ENCODE assay signal across 8 cellular contexts in the genomic region with DNA sequence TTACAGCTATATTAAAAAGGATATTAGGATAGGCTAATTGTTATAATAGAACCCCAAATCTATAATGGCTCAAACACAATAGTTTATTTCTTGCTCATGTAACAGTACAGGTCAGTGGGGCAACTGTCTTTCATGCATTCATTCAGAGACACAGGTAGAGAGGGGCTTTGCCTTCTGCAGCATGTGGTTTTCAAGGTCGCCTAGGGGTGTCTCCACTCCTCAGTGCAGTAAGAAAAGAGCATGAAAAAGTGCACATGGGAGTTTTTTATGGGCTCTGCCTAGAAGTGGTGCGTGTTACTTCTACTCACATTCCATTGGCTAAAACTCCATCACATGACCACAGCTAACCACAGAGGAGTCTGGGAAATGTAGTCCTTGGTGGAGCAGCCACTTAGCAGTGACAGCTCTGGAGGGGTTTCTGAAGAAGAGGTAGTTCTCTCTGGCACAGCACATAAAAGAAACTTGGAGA. TPM values are rescaled to one million over a fixed set of nuclear protein-coding genes. Genes with fewer than 3 reads are reported as not detected.
A peak's percentile ranks its signal among the peaks of the same experiment; 100 is the strongest.
DNase-seq lines count a peak whose midpoint lies in the region; ATAC-seq and TF ChIP-seq lines count a peak whose summit lies in the region.

No MANE protein-coding gene starts in this region.

- intact Hi-C loops in left cardiac atrium (cut with DNase I) = no loop called here

- no peak overlapping the region for H3K27ac Mint-ChIP-seq in activated naive CD8-positive, alpha-beta T cell treated with anti-CD3 and anti-CD28 coated beads, Interleukin-2, amount 10 ng/mL, durations not matched to agents 7 days and 5 days

- H3K4me1 Mint-ChIP-seq in activated naive CD8-positive, alpha-beta T cell treated with anti-CD3 and anti-CD28 coated beads, Interleukin-2, amount 10 ng/mL, durations not matched to agents 7 days and 5 days = peaks cover 13% of the 10 kb centered on the region

- peak overlapping the region; percentile 97 for H3K27ac ChIP-seq in SJCRH30

- H3K27me3 ChIP-seq in SJCRH30 = no peaks in the 10 kb centered on the region

- H3K27me3 Mint-ChIP-seq in activated naive CD8-positive, alpha-beta T cell treated with anti-CD3 and anti-CD28 coated beads, Interleukin-2, amount 10 ng/mL, durations not matched to agents 7 days and 5 days = no peaks in the 10 kb centered on the region

- TF ChIP-seq RAD21 in Ishikawa (IDR thresholded peaks at IDR 0.05; ENCODE audit: low read depth) = peak; percentile 44

- H3K9me3 Mint-ChIP-seq in activated naive CD8-positive, alpha-beta T cell treated with anti-CD3 and anti-CD28 coated beads, Interleukin-2, amount 10 ng/mL, durations not matched to agents 7 days and 5 days = peaks cover 1% of the 10 kb centered on the region

- H3K36me3 ChIP-seq in SJCRH30 = peaks cover 21% of the 10 kb centered on the region

- no peak overlapping the region for H3K4me3 Mint-ChIP-seq in activated naive CD8-positive, alpha-beta T cell treated with anti-CD3 and anti-CD28 coated beads, Interleukin-2, amount 10 ng/mL, durations not matched to agents 7 days and 5 days

- peak overlapping the region; percentile 56; the same call in 1 of the 2 replicates for H3K4me3 ChIP-seq in SJCRH30

- POLR2A ChIA-PET in activated naive CD8-positive, alpha-beta T cell treated with anti-CD3 and anti-CD28 coated beads, Interleukin-2, amount 10 ng/mL, durations not matched to agents 7 days and 5 days (lab: Charles Lee) = no interaction called here

- peak; percentile 79 for ATAC-seq in GM21717 (IDR thresholded peaks at IDR 0.05; ENCODE audit: unreplicated experiment)
- ATAC-seq in activated naive CD8-positive, alpha-beta T cell treated with anti-CD3 and anti-CD28 coated beads, Interleukin-2, amount 10 ng/mL, durations not matched to agents 7 days and 5 days (ENCODE audit: low read depth) = peak; percentile 98
- peak; percentile 69 to 83 for ATAC-seq in left cardiac atrium

- TF ChIP-seq EP300 in Ishikawa (IDR thresholded peaks at IDR 0.05; ENCODE audit: borderline replicate concordance) = no peak

- peaks cover 2% of the 10 kb centered on the region for H3K36me3 Mint-ChIP-seq in activated naive CD8-positive, alpha-beta T cell treated with anti-CD3 and anti-CD28 coated beads, Interleukin-2, amount 10 ng/mL, durations not matched to agents 7 days and 5 days

- peak; percentile 56 for DNase-seq in GM04504 (ENCODE audit: low read depth)
- DNase-seq in SJCRH30 = peak; percentile 69 to 88
- no peak for DNase-seq in activated naive CD8-positive, alpha-beta T cell treated with anti-CD3 and anti-CD28 coated beads, Interleukin-2, amount 10 ng/mL, durations not matched to agents 7 days and 5 days
- DNase-seq in left cardiac atrium = no peak
- peak; percentile 64 for DNase-seq in retina
- DNase-seq in NCI-H345 (lab: John Stamatoyannopoulos, UW) = no peak

- H3K9me3 ChIP-seq in SJCRH30 (replicated peaks) = no peaks in the 10 kb centered on the region

- H3K4me1 ChIP-seq in SJCRH30 = peaks cover 35% of the 10 kb centered on the region

TF ChIP-seq in Ishikawa, 13 proteins besides CTCF, POLR2A, EP300 and RAD21:
- TF ChIP-seq FOXM1 (IDR thresholded peaks at IDR 0.05; ENCODE audit: borderline replicate concordance, low read depth) = no peak
- no peak for TF ChIP-seq CEBPB (IDR thresholded peaks at IDR 0.05)
- TF ChIP-seq USF1 (IDR thresholded peaks at IDR 0.05) = peak; percentile 98
- no peak for TF ChIP-seq NFIC (IDR thresholded peaks at IDR 0.05)
- no peak for TF ChIP-seq YY1 (IDR thresholded peaks at IDR 0.05; ENCODE audit: low read depth)
- peak; percentile 62 for TF ChIP-seq CREB1 (IDR thresholded peaks at IDR 0.05; ENCODE audit: low read depth)
- TF ChIP-seq, protein P1, sequence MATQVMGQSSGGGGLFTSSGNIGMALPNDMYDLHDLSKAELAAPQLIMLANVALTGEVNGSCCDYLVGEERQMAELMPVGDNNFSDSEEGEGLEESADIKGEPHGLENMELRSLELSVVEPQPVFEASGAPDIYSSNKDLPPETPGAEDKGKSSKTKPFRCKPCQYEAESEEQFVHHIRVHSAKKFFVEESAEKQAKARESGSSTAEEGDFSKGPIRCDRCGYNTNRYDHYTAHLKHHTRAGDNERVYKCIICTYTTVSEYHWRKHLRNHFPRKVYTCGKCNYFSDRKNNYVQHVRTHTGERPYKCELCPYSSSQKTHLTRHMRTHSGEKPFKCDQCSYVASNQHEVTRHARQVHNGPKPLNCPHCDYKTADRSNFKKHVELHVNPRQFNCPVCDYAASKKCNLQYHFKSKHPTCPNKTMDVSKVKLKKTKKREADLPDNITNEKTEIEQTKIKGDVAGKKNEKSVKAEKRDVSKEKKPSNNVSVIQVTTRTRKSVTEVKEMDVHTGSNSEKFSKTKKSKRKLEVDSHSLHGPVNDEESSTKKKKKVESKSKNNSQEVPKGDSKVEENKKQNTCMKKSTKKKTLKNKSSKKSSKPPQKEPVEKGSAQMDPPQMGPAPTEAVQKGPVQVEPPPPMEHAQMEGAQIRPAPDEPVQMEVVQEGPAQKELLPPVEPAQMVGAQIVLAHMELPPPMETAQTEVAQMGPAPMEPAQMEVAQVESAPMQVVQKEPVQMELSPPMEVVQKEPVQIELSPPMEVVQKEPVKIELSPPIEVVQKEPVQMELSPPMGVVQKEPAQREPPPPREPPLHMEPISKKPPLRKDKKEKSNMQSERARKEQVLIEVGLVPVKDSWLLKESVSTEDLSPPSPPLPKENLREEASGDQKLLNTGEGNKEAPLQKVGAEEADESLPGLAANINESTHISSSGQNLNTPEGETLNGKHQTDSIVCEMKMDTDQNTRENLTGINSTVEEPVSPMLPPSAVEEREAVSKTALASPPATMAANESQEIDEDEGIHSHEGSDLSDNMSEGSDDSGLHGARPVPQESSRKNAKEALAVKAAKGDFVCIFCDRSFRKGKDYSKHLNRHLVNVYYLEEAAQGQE (IDR thresholded peaks at IDR 0.05; ENCODE audit: low read depth) = no peak
- peak; percentile 55 for TF ChIP-seq MAX (IDR thresholded peaks at IDR 0.05)
- no peak for TF ChIP-seq TEAD4 (IDR thresholded peaks at IDR 0.05)
- no peak for TF ChIP-seq TCF12 (IDR thresholded peaks at IDR 0.05; ENCODE audit: low read depth)
- no peak for TF ChIP-seq TAF1 (IDR thresholded peaks at IDR 0.05; ENCODE audit: low read depth)
- TF ChIP-seq ZBTB7A (IDR thresholded peaks at IDR 0.05; ENCODE audit: low read depth) = no peak
- no peak for TF ChIP-seq EGR1 (IDR thresholded peaks at IDR 0.05)

RNA-seq across cellular contexts. Expression of gene ZBTB38, which starts 1.8 kb away (rescaled TPM):
- total RNA-seq in SJCRH30 (2014; rRNA removed; shearing (Covaris generic)) = 36.1 and 36.4 TPM in 2 replicates
- total RNA-seq in activated naive CD8-positive, alpha-beta T cell treated with anti-CD3 and anti-CD28 coated beads, Interleukin-2, amount 10 ng/mL, durations not matched to agents 7 days and 5 days = 10 to 100 TPM; 50.1 to 55.1 TPM
- 10 to 100 TPM; 62.9 to 72.6 TPM for total RNA-seq in left cardiac atrium

Comparison
In these comparisons a context has a peak if more than half of its experiments do, and no peak if none do; other contexts are left out.
1. DNase-seq: peak in GM04504 (single experiment), SJCRH30 (2 of 2) and retina (single experiment); none in activated naive CD8-positive, alpha-beta T cell treated with anti-CD3 and anti-CD28 coated beads, Interleukin-2, amount 10 ng/mL, durations not matched to agents 7 days and 5 days (single experiment), left cardiac atrium (single experiment) and NCI-H345 (single experiment).
2. Peak in every context shown above with its lines, with median percentiles within 50 percentile points of each other: ATAC-seq.